7 cellular contexts compared by ENCODE assay signal in genomic region chr3:115445559-115445958, GRCh38.
"Had no signal": no experiment of that assay in that cellular context is flagged by ENCODE, and none has a peak within 500 bp of the region (broad histone marks: within the 10 kb centered on the region; RNA-seq: fewer than 3 reads in every experiment).

No MANE protein-coding gene starts in this region.

- H3K9ac ChIP-seq: KMS-11 had no signal

- DNase-seq: Karpas-422, KBM-7, KG1 had no signal

- H3K36me3 Mint-ChIP-seq: IgD-negative memory B cell had no signal

- FAIRE-seq: HTR-8/SVneo had no signal

- H3K27ac Mint-ChIP-seq: IgD-negative memory B cell had no signal

- H3K27ac ChIP-seq: HL-60, KMS-11 had no signal

- H3K4me2 ChIP-seq: KMS-11 had no signal

- H3K4me3 Mint-ChIP-seq: IgD-negative memory B cell had no signal
